ENCODE assay signal across 30 cellular contexts in genomic region chr10:33244354-33244967, GRCh38.
DNase-seq lines count a peak whose midpoint lies in the region; ATAC-seq, FAIRE-seq and TF ChIP-seq lines count a peak whose summit lies in the region.
"Had no signal": no experiment of that assay in that cellular context is flagged by ENCODE, and none has a peak within 500 bp of the region (broad histone marks: within the 10 kb centered on the region; RNA-seq: fewer than 3 reads in every experiment).

No MANE protein-coding gene starts in this region.

- H3K9me3 ChIP-seq in A673 (ENCODE audit: low read depth, low read length, poor library complexity, severe bottlenecking) = no peaks in the 10 kb centered on the region
- H3K9me3 ChIP-seq: BE2C, body of pancreas, pancreas, SK-N-SH, tibial nerve had no signal

- no peak overlapping the region for H3K27ac ChIP-seq in A673 (ENCODE audit: low read depth, low read length, poor library complexity, severe bottlenecking)
- H3K27ac ChIP-seq: body of pancreas, pancreas, RWPE1, tibial nerve had no signal

- no peak for TF ChIP-seq CTCF in A673 (conservative IDR thresholded peaks at IDR 0.05; ENCODE audit: low read depth, low read length)

- H3K36me3 ChIP-seq in A673 (ENCODE audit: insufficient read depth, low read length, poor library complexity, severe bottlenecking) = no peaks in the 10 kb centered on the region
- H3K36me3 ChIP-seq: pancreas had no signal

- CTCF ChIA-PET in A673 (lab: Charles Lee) = no interaction called here

- H3K4me3 ChIP-seq in A673 (ENCODE audit: low read depth, low read length, poor library complexity, severe bottlenecking) = no peak overlapping the region
- H3K4me3 ChIP-seq: body of pancreas, hepatocyte, pancreas, smooth muscle cell, tibial nerve had no signal

- H3K4me1 ChIP-seq in A673 (ENCODE audit: insufficient read depth, low read length, poor library complexity, severe bottlenecking) = peaks cover 36% of the 10 kb centered on the region
- H3K4me1 ChIP-seq: BE2C, body of pancreas had no signal

- POLR2A ChIA-PET in A673 (lab: Charles Lee; ENCODE audit: low non-redundant PET) = interaction anchor here (0.8 kb wide), 1 partner anchor 14 kb away, joined by 6 read pairs; no protein-coding TSS in a partner anchor

- peak; percentile 82 for FAIRE-seq in endometrium (lab: Jason Lieb, UNC)
- FAIRE-seq: pancreas had no signal

- H3K27me3 ChIP-seq in A673 (replicated peaks; ENCODE audit: insufficient read depth, low read depth, low read length, poor library complexity) = no peaks in the 10 kb centered on the region
- H3K27me3 ChIP-seq: BE2C, body of pancreas, hepatocyte, pancreas, tibial nerve had no signal

- DNase-seq in A673 (ENCODE audit: low spot score) (peak; percentile 25), activated T-cell treated with anti-CD3 and anti-CD28 coated beads for 4 hours (no peak), cardiac septum (ENCODE audit: low spot score) (no peak), amniotic stem cell (lab: John Stamatoyannopoulos, UW) (no peak)
- DNase-seq: activated CD4-positive, alpha-beta T cell treated with anti-CD3 and anti-CD28 coated beads for 1 hour; activated CD8-positive, alpha-beta memory T cell treated with anti-CD3 and anti-CD28 coated beads for 24 hours; activated gamma-delta T cell; activated naive CD8-positive, alpha-beta T cell treated with anti-CD3 and anti-CD28 coated beads, Interleukin-2, amount 50 U/mL, for 24 hours; activated T-cell treated with anti-CD3 and anti-CD28 coated beads, Interleukin-2, amount 50 U/mL, for 1 hour; BE2C; body of pancreas; DMS53; GOT3; left cardiac atrium; NCI-H2029 treated with DMSO at 0.1 percent for 48 hours; NCI-H226; pancreas; retina; SK-N-SH; stimulated activated CD4-positive, alpha-beta T cell treated with anti-CD3 and anti-CD28 coated beads, Interleukin-1b, Interleukin-23, amount 100 ng/mL, for 48 hours; stimulated activated CD8-positive, alpha-beta memory T cell treated with anti-CD3 and anti-CD28 coated beads, Interleukin-4, amount 100 ng/mL, for 48 hours; T-helper 17 cell had no signal

- intact Hi-C loops in A673 (cut with micrococcal nuclease; ENCODE audit: unreplicated experiment) = no loop called here
- intact Hi-C loops in cardiac septum (cut with DNase I) = loop anchor here (5.0 kb wide), 1 partner anchor 258 kb away; no protein-coding TSS in a partner anchor

- peak; percentile 62 for ATAC-seq in GM18909 (IDR thresholded peaks at IDR 0.05; ENCODE audit: poor library complexity, unreplicated experiment)
- ATAC-seq in HG03432 (IDR thresholded peaks at IDR 0.05; ENCODE audit: unreplicated experiment) = peak; percentile 51
- no peak for ATAC-seq in HG02642 (IDR thresholded peaks at IDR 0.05; ENCODE audit: poor library complexity, unreplicated experiment)
- ATAC-seq: activated naive CD8-positive, alpha-beta T cell treated with anti-CD3 and anti-CD28 coated beads, Interleukin-2, amount 50 U/mL, for 24 hours; body of pancreas; left cardiac atrium; pancreas; T-helper 17 cell had no signal

- BruUV-seq in A673 (replicated peaks; lab: Mats Ljungman, UMichigan) = no TSS peak
